ENCODE assay signal across 28 cellular contexts in the genomic region with DNA sequence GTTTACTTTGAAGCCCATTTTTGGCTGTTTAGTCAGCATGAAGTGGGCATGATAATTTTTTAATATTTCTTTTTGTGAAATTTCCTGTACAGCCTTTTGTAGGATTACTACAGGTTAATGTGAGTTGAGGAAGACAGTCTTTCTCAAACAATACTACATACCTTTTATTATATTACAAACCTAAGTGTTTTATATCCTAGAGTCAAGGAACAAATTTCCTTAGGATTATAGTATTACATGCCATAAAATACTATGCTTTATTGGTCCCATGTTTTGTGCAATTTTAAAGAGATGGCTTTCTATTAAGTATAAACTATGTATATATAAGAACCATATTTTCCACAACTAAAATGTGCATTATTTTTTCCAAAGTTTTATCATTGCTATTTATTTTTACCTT.
"Had no signal": no experiment of that assay in that cellular context is flagged by ENCODE, and none has a peak within 500 bp of the region (broad histone marks: within the 10 kb centered on the region; RNA-seq: fewer than 3 reads in every experiment).

No MANE protein-coding gene starts in this region.

- H3K9me3 ChIP-seq: gastroesophageal sphincter, heart right ventricle had no signal

- H3K27ac ChIP-seq: brain microvascular endothelial cell, coronary artery, foreskin keratinocyte, gastroesophageal sphincter, heart right ventricle had no signal

- H3K4me3 ChIP-seq: coronary artery, dorsolateral prefrontal cortex, gastroesophageal sphincter, heart right ventricle had no signal

- H3K4me1 ChIP-seq: foreskin keratinocyte had no signal

- H3K27me3 ChIP-seq: brain microvascular endothelial cell, dorsolateral prefrontal cortex, foreskin keratinocyte, gastroesophageal sphincter, heart right ventricle had no signal

- FAIRE-seq: astrocyte had no signal

- ATAC-seq: activated CD4-positive, alpha-beta T cell treated with anti-CD3 and anti-CD28 coated beads for 36 hours; activated CD8-positive, alpha-beta memory T cell treated with anti-CD3 and anti-CD28 coated beads, Interleukin-2, amount 10 ng/mL, durations not matched to agents 7 days and 5 days; activated CD8-positive, alpha-beta T cell treated with anti-CD3 and anti-CD28 coated beads, Interleukin-2, amount 10 ng/mL, durations not matched to agents 7 days and 5 days; esophagus mucosa; foreskin keratinocyte; gastroesophageal sphincter; heart right ventricle had no signal

- DNase-seq: activated CD4-positive, alpha-beta memory T cell treated with anti-CD3 and anti-CD28 coated beads for 36 hours; activated CD4-positive, alpha-beta T cell treated with anti-CD3 and anti-CD28 coated beads for 36 hours; activated CD4-positive, alpha-beta T cell treated with anti-CD3 and anti-CD28 coated beads, Interleukin-2, amount 10 ng/mL, durations not matched to agents 24 days and 14 days; activated CD4-positive, CD25-positive, alpha-beta regulatory T cell; activated CD4-positive, CD25-positive, alpha-beta regulatory T cell treated with anti-CD3 and anti-CD28 coated beads, Interleukin-2, amount 50 U/mL, for 72 hours; activated CD8-positive, alpha-beta memory T cell treated with anti-CD3 and anti-CD28 coated beads, Interleukin-2, amount 10 ng/mL, durations not matched to agents 7 days and 5 days; activated CD8-positive, alpha-beta memory T cell treated with anti-CD3 and anti-CD28 coated beads, Interleukin-2, amount 50 U/mL, for 4 hours; activated CD8-positive, alpha-beta T cell treated with anti-CD3 and anti-CD28 coated beads, Interleukin-2, amount 10 ng/mL, durations not matched to agents 7 days and 5 days; activated gamma-delta T cell treated with Interleukin-2 at 50 U/mL for 16 hours; activated naive CD4-positive, alpha-beta T cell treated with anti-CD3 and anti-CD28 coated beads, Interleukin-2, amount 50 U/mL, for 16 hours; activated naive CD4-positive, alpha-beta T cell treated with Interleukin-2 at 50 U/mL for 16 hours; activated T-cell treated with anti-CD3 and anti-CD28 coated beads, Interleukin-2, amount 50 U/mL, for 1 hour; activated T-cell treated with anti-CD3 and anti-CD28 coated beads, Interleukin-2, amount 50 U/mL, for 48 hours; amniotic stem cell; anterior cingulate cortex; brain microvascular endothelial cell; central memory CD4-positive, alpha-beta T cell; cerebellar nuclear complex; dorsolateral prefrontal cortex; effector memory CD4-positive, alpha-beta T cell; endodermal cell; foreskin keratinocyte; heart right ventricle; T-helper 2 cell had no signal
